ENCODE assay signal across 29 cellular contexts in genomic region chr11:105219670-105220069, GRCh38.
"Had no signal": no experiment of that assay in that cellular context is flagged by ENCODE, and none has a peak within 500 bp of the region (broad histone marks: within the 10 kb centered on the region; RNA-seq: fewer than 3 reads in every experiment).

No MANE protein-coding gene starts in this region.

- H3K27me3 ChIP-seq: adrenal gland, body of pancreas, esophagus muscularis mucosa, foreskin keratinocyte, gastroesophageal sphincter had no signal

- DNase-seq: activated B cell treated with CpG ODN at 0.5 μM for 24 hours; activated CD4-positive, alpha-beta T cell treated with anti-CD3 and anti-CD28 coated beads, Interleukin-2, amount 50 U/mL, for 1 hour; activated CD8-positive, alpha-beta memory T cell treated with anti-CD3 and anti-CD28 coated beads for 24 hours; activated CD8-positive, alpha-beta T cell treated with anti-CD3 and anti-CD28 coated beads for 36 hours; activated effector memory CD4-positive, alpha-beta T cell treated with Interleukin-2 at 50 U/mL for 16 hours; activated gamma-delta T cell treated with Interleukin-2 at 50 U/mL for 16 hours; activated naive CD8-positive, alpha-beta T cell treated with anti-CD3 and anti-CD28 coated beads for 36 hours; activated naive CD8-positive, alpha-beta T cell treated with anti-CD3 and anti-CD28 coated beads, Interleukin-2, amount 50 U/mL, for 24 hours; activated T-cell treated with anti-CD3 and anti-CD28 coated beads, Interleukin-2, amount 50 U/mL, for 4 hours; adrenal gland; aorta; body of pancreas; caudate nucleus; cortex of kidney; effector CD8-positive, alpha-beta T cell; erythroblast; foreskin keratinocyte; T-helper 1 cell; T-helper 17 cell; T1000 had no signal

- H3K4me1 Mint-ChIP-seq: activated B cell treated with CpG ODN at 0.5 μM for 24 hours; activated naive CD4-positive, alpha-beta T cell treated with anti-CD3 and anti-CD28 coated beads, Interleukin-2, amount 50 U/mL, for 24 hours; activated naive CD8-positive, alpha-beta T cell treated with anti-CD3 and anti-CD28 coated beads for 36 hours; activated naive CD8-positive, alpha-beta T cell treated with anti-CD3 and anti-CD28 coated beads, Interleukin-2, amount 50 U/mL, for 24 hours; activated T-helper 17 cell treated with anti-CD3 and anti-CD28 coated beads, Interleukin-2, amount 50 U/mL, for 72 hours; T-helper 17 cell had no signal

- H3K27ac Mint-ChIP-seq: activated B cell treated with CpG ODN at 0.5 μM for 24 hours; activated CD8-positive, alpha-beta T cell treated with anti-CD3 and anti-CD28 coated beads for 36 hours; activated naive CD4-positive, alpha-beta T cell treated with anti-CD3 and anti-CD28 coated beads for 36 hours; activated naive CD4-positive, alpha-beta T cell treated with anti-CD3 and anti-CD28 coated beads, Interleukin-2, amount 50 U/mL, for 24 hours; activated naive CD8-positive, alpha-beta T cell treated with anti-CD3 and anti-CD28 coated beads for 36 hours; activated naive CD8-positive, alpha-beta T cell treated with anti-CD3 and anti-CD28 coated beads, Interleukin-2, amount 50 U/mL, for 24 hours; activated T-helper 17 cell treated with anti-CD3 and anti-CD28 coated beads, Interleukin-2, amount 50 U/mL, for 72 hours; T-helper 17 cell; T-helper 2 cell treated with Interferon-gamma antibody and Interleukin-4, amounts not matched to agents 5 μg/mL and 100 μg/mL, for 36 hours had no signal

- H3K27me3 Mint-ChIP-seq: activated B cell treated with CpG ODN at 0.5 μM for 24 hours; activated CD8-positive, alpha-beta T cell treated with anti-CD3 and anti-CD28 coated beads for 36 hours had no signal

- H3K4me3 Mint-ChIP-seq: activated B cell treated with CpG ODN at 0.5 μM for 24 hours; activated CD8-positive, alpha-beta T cell treated with anti-CD3 and anti-CD28 coated beads for 36 hours; activated naive CD4-positive, alpha-beta T cell treated with anti-CD3 and anti-CD28 coated beads for 36 hours; activated naive CD4-positive, alpha-beta T cell treated with anti-CD3 and anti-CD28 coated beads, Interleukin-2, amount 50 U/mL, for 24 hours; activated naive CD8-positive, alpha-beta T cell treated with anti-CD3 and anti-CD28 coated beads for 36 hours; activated naive CD8-positive, alpha-beta T cell treated with anti-CD3 and anti-CD28 coated beads, Interleukin-2, amount 50 U/mL, for 24 hours; activated T-cell treated with anti-CD3 and anti-CD28 coated beads, Interleukin-2, amount 50 U/mL, for 4 hours; activated T-helper 17 cell treated with anti-CD3 and anti-CD28 coated beads, Interleukin-2, amount 50 U/mL, for 72 hours; T-helper 17 cell; T-helper 2 cell treated with Interferon-gamma antibody and Interleukin-4, amounts not matched to agents 5 μg/mL and 100 μg/mL, for 36 hours had no signal

- H3K9me3 Mint-ChIP-seq: activated B cell treated with CpG ODN at 0.5 μM for 24 hours; activated CD8-positive, alpha-beta T cell treated with anti-CD3 and anti-CD28 coated beads for 36 hours; activated naive CD4-positive, alpha-beta T cell treated with anti-CD3 and anti-CD28 coated beads for 36 hours; activated naive CD4-positive, alpha-beta T cell treated with anti-CD3 and anti-CD28 coated beads, Interleukin-2, amount 50 U/mL, for 24 hours; activated naive CD8-positive, alpha-beta T cell treated with anti-CD3 and anti-CD28 coated beads for 36 hours; activated naive CD8-positive, alpha-beta T cell treated with anti-CD3 and anti-CD28 coated beads, Interleukin-2, amount 50 U/mL, for 24 hours; activated T-cell treated with anti-CD3 and anti-CD28 coated beads, Interleukin-2, amount 50 U/mL, for 4 hours; activated T-helper 17 cell treated with anti-CD3 and anti-CD28 coated beads, Interleukin-2, amount 50 U/mL, for 72 hours; T-helper 2 cell treated with Interferon-gamma antibody and Interleukin-4, amounts not matched to agents 5 μg/mL and 100 μg/mL, for 36 hours had no signal

- H3K4me3 ChIP-seq: adrenal gland, body of pancreas, esophagus muscularis mucosa, gastroesophageal sphincter had no signal

- H3K36me3 ChIP-seq: adrenal gland, esophagus muscularis mucosa, gastroesophageal sphincter, WERI-Rb-1 had no signal

- H3K4me1 ChIP-seq: adrenal gland, body of pancreas, esophagus muscularis mucosa, foreskin keratinocyte, gastroesophageal sphincter had no signal

- H3K36me3 Mint-ChIP-seq: activated naive CD4-positive, alpha-beta T cell treated with anti-CD3 and anti-CD28 coated beads, Interleukin-2, amount 50 U/mL, for 24 hours; activated naive CD8-positive, alpha-beta T cell treated with anti-CD3 and anti-CD28 coated beads for 36 hours had no signal

- H3K27ac ChIP-seq: adrenal gland, body of pancreas, esophagus muscularis mucosa, foreskin keratinocyte, gastroesophageal sphincter, WERI-Rb-1 had no signal

- ATAC-seq: activated CD4-positive, CD25-positive, alpha-beta regulatory T cell treated with anti-CD3 and anti-CD28 coated beads, Interleukin-2, amount 50 U/mL, for 24 hours; activated CD8-positive, alpha-beta T cell treated with anti-CD3 and anti-CD28 coated beads for 36 hours; activated naive CD8-positive, alpha-beta T cell treated with anti-CD3 and anti-CD28 coated beads, Interleukin-2, amount 50 U/mL, for 24 hours; activated T-cell treated with anti-CD3 and anti-CD28 coated beads, Interleukin-2, amount 50 U/mL, for 4 hours; activated T-helper 17 cell treated with anti-CD3 and anti-CD28 coated beads, Interleukin-2, amount 50 U/mL, for 72 hours; body of pancreas; foreskin keratinocyte; gastroesophageal sphincter; T-helper 17 cell had no signal

- FAIRE-seq: colon had no signal

- H3K9me3 ChIP-seq: adrenal gland, body of pancreas, esophagus muscularis mucosa, gastroesophageal sphincter had no signal
